ENCODE assay signal across 1 cellular context in the genomic region with DNA sequence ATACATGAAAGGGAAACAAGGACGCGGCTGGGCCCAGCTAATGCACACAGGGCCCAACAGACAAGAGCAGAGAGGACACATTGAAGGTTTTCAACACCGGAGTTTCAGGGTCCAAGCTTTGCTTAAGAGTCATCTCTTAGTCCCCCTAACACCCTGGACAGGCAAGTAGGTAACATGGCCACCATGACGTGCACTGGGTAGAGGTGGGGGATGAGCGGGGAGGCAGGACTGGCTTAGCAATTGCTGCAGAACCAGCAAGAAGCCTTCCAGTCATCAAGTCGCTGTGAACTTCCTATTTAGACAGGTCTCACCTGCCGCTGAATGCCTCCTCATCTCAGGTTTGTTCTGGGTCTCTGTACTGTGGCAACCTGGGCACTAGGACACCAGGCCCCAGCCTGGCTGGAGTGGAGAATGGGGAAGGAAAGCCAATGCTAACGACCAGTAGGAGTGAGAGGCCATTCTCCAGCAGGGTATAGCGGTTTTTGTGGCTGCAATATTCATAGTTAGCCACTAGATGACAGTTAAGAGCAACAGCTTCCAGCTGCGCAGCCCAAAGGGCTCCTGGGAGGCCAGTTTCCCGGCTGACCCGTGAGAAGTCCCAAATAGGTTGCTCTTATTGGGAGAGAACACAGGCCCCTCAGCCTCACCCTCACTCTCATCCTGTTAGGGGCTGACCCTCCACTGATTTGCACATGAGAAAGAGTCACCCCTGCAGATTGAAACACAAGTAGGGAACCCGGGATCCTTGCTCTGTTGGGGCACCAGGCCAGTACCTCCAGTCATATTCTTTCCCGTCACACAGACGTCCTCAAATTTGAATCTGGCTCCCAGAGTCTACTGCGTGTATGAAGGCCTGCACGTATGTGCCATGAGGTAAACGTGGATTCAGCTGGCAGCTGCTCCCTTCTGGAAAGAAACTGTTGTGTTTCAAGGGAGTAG.
TF ChIP-seq lines count a peak whose summit lies in the region.

No MANE protein-coding gene starts in this region.

TF ChIP-seq in HepG2, 621 proteins besides CTCF, POLR2A, EP300 and RAD21 (continued from another document and continues in another):
- TF ChIP-seq DPF2 (CRISPR knock-in tag; IDR thresholded peaks at IDR 0.05; ENCODE audit: borderline replicate concordance, low read depth) = no peak
- TF ChIP-seq SRSF1 (optimal IDR thresholded peaks at IDR 0.05; ENCODE audit: low read depth, low read length) = no peak
- no peak for TF ChIP-seq ETV6 (CRISPR knock-in tag; conservative IDR thresholded peaks at IDR 0.05)
- TF ChIP-seq ZFX (CRISPR knock-in tag; IDR thresholded peaks at IDR 0.05; ENCODE audit: low read depth) = peak; percentile 90
- TF ChIP-seq, protein P1, sequence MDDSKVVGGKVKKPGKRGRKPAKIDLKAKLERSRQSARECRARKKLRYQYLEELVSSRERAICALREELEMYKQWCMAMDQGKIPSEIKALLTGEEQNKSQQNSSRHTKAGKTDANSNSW (CRISPR knock-in tag; IDR thresholded peaks at IDR 0.05; ENCODE audit: borderline replicate concordance) = no peak
- TF ChIP-seq ATRX (CRISPR knock-in tag; IDR thresholded peaks at IDR 0.05; ENCODE audit: borderline replicate concordance) = no peak
- TF ChIP-seq NFKB2 (CRISPR knock-in tag; IDR thresholded peaks at IDR 0.05; ENCODE audit: borderline replicate concordance) = no peak
- no peak for TF ChIP-seq ZNF7 (CRISPR knock-in tag; IDR thresholded peaks at IDR 0.05)
- TF ChIP-seq ZNF20 (CRISPR knock-in tag; IDR thresholded peaks at IDR 0.05) = no peak
- TF ChIP-seq THYN1 (CRISPR knock-in tag; IDR thresholded peaks at IDR 0.05; ENCODE audit: borderline replicate concordance, low read depth) = 0 out of 2 replicates have a peak, but pooled peaks have one; percentile 82
- TF ChIP-seq, protein P2, sequence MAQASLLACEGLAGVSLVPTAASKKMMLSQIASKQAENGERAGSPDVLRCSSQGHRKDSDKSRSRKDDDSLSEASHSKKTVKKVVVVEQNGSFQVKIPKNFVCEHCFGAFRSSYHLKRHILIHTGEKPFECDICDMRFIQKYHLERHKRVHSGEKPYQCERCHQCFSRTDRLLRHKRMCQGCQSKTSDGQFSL (CRISPR knock-in tag; IDR thresholded peaks at IDR 0.05) = 0 out of 2 replicates have a peak, but pooled peaks have one; percentile 50
- no peak for TF ChIP-seq ZNF3 (CRISPR knock-in tag; IDR thresholded peaks at IDR 0.05)
- no peak for TF ChIP-seq GLI4 (CRISPR knock-in tag; IDR thresholded peaks at IDR 0.05; ENCODE audit: borderline replicate concordance)
- TF ChIP-seq FOXA1 (IDR thresholded peaks at IDR 0.05) = no peak
- TF ChIP-seq FOXA1 (CRISPR knock-in tag; IDR thresholded peaks at IDR 0.05) = no peak
- TF ChIP-seq TP53 (CRISPR knock-in tag; conservative IDR thresholded peaks at IDR 0.05) = no peak
- no peak for TF ChIP-seq NR3C1 (CRISPR knock-in tag; IDR thresholded peaks at IDR 0.05)
- TF ChIP-seq, protein P3, sequence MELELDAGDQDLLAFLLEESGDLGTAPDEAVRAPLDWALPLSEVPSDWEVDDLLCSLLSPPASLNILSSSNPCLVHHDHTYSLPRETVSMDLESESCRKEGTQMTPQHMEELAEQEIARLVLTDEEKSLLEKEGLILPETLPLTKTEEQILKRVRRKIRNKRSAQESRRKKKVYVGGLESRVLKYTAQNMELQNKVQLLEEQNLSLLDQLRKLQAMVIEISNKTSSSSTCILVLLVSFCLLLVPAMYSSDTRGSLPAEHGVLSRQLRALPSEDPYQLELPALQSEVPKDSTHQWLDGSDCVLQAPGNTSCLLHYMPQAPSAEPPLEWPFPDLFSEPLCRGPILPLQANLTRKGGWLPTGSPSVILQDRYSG (CRISPR knock-in tag; IDR thresholded peaks at IDR 0.05) = no peak
- TF ChIP-seq RFXANK (CRISPR knock-in tag; IDR thresholded peaks at IDR 0.05) = no peak
- TF ChIP-seq CEBPB (IDR thresholded peaks at IDR 0.05; ENCODE audit: borderline replicate concordance, low read depth, low read length) = no peak
- no peak for TF ChIP-seq U2AF1 (optimal IDR thresholded peaks at IDR 0.05; ENCODE audit: low read depth, low read length)
- TF ChIP-seq ZNF652 (CRISPR knock-in tag; IDR thresholded peaks at IDR 0.05; ENCODE audit: borderline replicate concordance, low read depth) = no peak
- TF ChIP-seq, protein P4, sequence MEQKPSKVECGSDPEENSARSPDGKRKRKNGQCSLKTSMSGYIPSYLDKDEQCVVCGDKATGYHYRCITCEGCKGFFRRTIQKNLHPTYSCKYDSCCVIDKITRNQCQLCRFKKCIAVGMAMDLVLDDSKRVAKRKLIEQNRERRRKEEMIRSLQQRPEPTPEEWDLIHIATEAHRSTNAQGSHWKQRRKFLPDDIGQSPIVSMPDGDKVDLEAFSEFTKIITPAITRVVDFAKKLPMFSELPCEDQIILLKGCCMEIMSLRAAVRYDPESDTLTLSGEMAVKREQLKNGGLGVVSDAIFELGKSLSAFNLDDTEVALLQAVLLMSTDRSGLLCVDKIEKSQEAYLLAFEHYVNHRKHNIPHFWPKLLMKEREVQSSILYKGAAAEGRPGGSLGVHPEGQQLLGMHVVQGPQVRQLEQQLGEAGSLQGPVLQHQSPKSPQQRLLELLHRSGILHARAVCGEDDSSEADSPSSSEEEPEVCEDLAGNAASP (CRISPR knock-in tag; IDR thresholded peaks at IDR 0.05; ENCODE audit: borderline replicate concordance) = no peak
- TF ChIP-seq SSRP1 (CRISPR knock-in tag; IDR thresholded peaks at IDR 0.05) = no peak
- no peak for TF ChIP-seq CCAR2 (optimal IDR thresholded peaks at IDR 0.05; ENCODE audit: low read depth, low read length)
- TF ChIP-seq SMARCE1 (IDR thresholded peaks at IDR 0.05; ENCODE audit: borderline replicate concordance) = no peak
- TF ChIP-seq ZNF674 (CRISPR knock-in tag; IDR thresholded peaks at IDR 0.05; ENCODE audit: low read depth) = no peak
- TF ChIP-seq DNMT3B (CRISPR knock-in tag; conservative IDR thresholded peaks at IDR 0.05) = no peak
- TF ChIP-seq, protein P5, sequence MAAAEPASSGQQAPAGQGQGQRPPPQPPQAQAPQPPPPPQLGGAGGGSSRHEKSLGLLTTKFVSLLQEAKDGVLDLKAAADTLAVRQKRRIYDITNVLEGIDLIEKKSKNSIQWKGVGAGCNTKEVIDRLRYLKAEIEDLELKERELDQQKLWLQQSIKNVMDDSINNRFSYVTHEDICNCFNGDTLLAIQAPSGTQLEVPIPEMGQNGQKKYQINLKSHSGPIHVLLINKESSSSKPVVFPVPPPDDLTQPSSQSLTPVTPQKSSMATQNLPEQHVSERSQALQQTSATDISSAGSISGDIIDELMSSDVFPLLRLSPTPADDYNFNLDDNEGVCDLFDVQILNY (CRISPR knock-in tag; conservative IDR thresholded peaks at IDR 0.05) = no peak
- no peak for TF ChIP-seq GATA4 (IDR thresholded peaks at IDR 0.05; ENCODE audit: borderline replicate concordance, low read depth)
- TF ChIP-seq NCOR1 (IDR thresholded peaks at IDR 0.05; ENCODE audit: borderline replicate concordance, low read length) = no peak; the same call in 1 of the 2 replicates
- TF ChIP-seq, protein P6, sequence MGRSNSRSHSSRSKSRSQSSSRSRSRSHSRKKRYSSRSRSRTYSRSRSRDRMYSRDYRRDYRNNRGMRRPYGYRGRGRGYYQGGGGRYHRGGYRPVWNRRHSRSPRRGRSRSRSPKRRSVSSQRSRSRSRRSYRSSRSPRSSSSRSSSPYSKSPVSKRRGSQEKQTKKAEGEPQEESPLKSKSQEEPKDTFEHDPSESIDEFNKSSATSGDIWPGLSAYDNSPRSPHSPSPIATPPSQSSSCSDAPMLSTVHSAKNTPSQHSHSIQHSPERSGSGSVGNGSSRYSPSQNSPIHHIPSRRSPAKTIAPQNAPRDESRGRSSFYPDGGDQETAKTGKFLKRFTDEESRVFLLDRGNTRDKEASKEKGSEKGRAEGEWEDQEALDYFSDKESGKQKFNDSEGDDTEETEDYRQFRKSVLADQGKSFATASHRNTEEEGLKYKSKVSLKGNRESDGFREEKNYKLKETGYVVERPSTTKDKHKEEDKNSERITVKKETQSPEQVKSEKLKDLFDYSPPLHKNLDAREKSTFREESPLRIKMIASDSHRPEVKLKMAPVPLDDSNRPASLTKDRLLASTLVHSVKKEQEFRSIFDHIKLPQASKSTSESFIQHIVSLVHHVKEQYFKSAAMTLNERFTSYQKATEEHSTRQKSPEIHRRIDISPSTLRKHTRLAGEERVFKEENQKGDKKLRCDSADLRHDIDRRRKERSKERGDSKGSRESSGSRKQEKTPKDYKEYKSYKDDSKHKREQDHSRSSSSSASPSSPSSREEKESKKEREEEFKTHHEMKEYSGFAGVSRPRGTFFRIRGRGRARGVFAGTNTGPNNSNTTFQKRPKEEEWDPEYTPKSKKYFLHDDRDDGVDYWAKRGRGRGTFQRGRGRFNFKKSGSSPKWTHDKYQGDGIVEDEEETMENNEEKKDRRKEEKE (IDR thresholded peaks at IDR 0.05) = no peak
- TF ChIP-seq, protein P7, sequence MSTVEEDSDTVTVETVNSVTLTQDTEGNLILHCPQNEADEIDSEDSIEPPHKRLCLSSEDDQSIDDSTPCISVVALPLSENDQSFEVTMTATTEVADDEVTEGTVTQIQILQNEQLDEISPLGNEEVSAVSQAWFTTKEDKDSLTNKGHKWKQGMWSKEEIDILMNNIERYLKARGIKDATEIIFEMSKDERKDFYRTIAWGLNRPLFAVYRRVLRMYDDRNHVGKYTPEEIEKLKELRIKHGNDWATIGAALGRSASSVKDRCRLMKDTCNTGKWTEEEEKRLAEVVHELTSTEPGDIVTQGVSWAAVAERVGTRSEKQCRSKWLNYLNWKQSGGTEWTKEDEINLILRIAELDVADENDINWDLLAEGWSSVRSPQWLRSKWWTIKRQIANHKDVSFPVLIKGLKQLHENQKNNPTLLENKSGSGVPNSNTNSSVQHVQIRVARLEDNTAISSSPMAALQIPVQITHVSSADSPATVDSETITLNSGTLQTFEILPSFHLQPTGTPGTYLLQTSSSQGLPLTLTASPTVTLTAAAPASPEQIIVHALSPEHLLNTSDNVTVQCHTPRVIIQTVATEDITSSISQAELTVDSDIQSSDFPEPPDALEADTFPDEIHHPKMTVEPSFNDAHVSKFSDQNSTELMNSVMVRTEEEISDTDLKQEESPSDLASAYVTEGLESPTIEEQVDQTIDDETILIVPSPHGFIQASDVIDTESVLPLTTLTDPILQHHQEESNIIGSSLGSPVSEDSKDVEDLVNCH (CRISPR knock-in tag; IDR thresholded peaks at IDR 0.05) = no peak
- peak; percentile 29; the same call in 1 of the 2 replicates for TF ChIP-seq CAMTA2 (CRISPR knock-in tag; IDR thresholded peaks at IDR 0.05; ENCODE audit: borderline replicate concordance)
- 0 out of 2 replicates have a peak, but pooled peaks have one; percentile 79 for TF ChIP-seq ZNF782 (CRISPR knock-in tag; IDR thresholded peaks at IDR 0.05; ENCODE audit: borderline replicate concordance)
- no peak for TF ChIP-seq CHD4 (IDR thresholded peaks at IDR 0.05; ENCODE audit: borderline replicate concordance, low read length)
- peak; percentile 64 for TF ChIP-seq TAF1 (CRISPR knock-in tag; IDR thresholded peaks at IDR 0.05)
- TF ChIP-seq, protein P8, sequence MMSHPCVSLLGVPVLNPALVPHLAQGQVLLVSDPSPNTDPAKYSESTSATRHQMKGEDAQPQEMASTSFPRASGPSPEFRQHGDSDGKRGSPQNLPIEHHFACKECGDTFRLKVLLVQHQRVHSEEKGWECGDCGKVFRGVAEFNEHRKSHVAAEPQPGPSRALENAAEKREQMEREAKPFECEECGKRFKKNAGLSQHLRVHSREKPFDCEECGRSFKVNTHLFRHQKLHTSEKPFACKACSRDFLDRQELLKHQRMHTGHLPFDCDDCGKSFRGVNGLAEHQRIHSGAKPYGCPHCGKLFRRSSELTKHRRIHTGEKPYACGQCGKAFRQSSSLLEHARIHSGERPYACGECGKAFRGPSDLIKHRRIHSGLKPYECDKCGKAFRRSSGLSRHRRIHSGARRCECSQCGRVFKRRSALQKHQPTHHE (CRISPR knock-in tag; IDR thresholded peaks at IDR 0.05; ENCODE audit: borderline replicate concordance) = no peak
- no peak for TF ChIP-seq RFX1 (IDR thresholded peaks at IDR 0.05)
- TF ChIP-seq DR1 (CRISPR knock-in tag; IDR thresholded peaks at IDR 0.05) = no peak
- TF ChIP-seq ZNF207 (IDR thresholded peaks at IDR 0.05; ENCODE audit: borderline replicate concordance) = no peak
- TF ChIP-seq ZNF333 (CRISPR knock-in tag; IDR thresholded peaks at IDR 0.05; ENCODE audit: borderline replicate concordance) = no peak
- TF ChIP-seq, protein P9, sequence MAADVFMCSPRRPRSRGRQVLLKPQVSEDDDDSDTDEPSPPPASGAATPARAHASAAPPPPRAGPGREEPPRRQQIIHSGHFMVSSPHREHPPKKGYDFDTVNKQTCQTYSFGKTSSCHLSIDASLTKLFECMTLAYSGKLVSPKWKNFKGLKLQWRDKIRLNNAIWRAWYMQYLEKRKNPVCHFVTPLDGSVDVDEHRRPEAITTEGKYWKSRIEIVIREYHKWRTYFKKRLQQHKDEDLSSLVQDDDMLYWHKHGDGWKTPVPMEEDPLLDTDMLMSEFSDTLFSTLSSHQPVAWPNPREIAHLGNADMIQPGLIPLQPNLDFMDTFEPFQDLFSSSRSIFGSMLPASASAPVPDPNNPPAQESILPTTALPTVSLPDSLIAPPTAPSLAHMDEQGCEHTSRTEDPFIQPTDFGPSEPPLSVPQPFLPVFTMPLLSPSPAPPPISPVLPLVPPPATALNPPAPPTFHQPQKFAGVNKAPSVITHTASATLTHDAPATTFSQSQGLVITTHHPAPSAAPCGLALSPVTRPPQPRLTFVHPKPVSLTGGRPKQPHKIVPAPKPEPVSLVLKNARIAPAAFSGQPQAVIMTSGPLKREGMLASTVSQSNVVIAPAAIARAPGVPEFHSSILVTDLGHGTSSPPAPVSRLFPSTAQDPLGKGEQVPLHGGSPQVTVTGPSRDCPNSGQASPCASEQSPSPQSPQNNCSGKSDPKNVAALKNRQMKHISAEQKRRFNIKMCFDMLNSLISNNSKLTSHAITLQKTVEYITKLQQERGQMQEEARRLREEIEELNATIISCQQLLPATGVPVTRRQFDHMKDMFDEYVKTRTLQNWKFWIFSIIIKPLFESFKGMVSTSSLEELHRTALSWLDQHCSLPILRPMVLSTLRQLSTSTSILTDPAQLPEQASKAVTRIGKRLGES (CRISPR knock-in tag; IDR thresholded peaks at IDR 0.05; ENCODE audit: borderline replicate concordance) = no peak
- TF ChIP-seq, protein P10, sequence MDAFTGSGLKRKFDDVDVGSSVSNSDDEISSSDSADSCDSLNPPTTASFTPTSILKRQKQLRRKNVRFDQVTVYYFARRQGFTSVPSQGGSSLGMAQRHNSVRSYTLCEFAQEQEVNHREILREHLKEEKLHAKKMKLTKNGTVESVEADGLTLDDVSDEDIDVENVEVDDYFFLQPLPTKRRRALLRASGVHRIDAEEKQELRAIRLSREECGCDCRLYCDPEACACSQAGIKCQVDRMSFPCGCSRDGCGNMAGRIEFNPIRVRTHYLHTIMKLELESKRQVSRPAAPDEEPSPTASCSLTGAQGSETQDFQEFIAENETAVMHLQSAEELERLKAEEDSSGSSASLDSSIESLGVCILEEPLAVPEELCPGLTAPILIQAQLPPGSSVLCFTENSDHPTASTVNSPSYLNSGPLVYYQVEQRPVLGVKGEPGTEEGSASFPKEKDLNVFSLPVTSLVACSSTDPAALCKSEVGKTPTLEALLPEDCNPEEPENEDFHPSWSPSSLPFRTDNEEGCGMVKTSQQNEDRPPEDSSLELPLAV (CRISPR knock-in tag; conservative IDR thresholded peaks at IDR 0.05; ENCODE audit: low read depth) = no peak
